ENCODE assay signal across 20 cellular contexts in the genomic region with DNA sequence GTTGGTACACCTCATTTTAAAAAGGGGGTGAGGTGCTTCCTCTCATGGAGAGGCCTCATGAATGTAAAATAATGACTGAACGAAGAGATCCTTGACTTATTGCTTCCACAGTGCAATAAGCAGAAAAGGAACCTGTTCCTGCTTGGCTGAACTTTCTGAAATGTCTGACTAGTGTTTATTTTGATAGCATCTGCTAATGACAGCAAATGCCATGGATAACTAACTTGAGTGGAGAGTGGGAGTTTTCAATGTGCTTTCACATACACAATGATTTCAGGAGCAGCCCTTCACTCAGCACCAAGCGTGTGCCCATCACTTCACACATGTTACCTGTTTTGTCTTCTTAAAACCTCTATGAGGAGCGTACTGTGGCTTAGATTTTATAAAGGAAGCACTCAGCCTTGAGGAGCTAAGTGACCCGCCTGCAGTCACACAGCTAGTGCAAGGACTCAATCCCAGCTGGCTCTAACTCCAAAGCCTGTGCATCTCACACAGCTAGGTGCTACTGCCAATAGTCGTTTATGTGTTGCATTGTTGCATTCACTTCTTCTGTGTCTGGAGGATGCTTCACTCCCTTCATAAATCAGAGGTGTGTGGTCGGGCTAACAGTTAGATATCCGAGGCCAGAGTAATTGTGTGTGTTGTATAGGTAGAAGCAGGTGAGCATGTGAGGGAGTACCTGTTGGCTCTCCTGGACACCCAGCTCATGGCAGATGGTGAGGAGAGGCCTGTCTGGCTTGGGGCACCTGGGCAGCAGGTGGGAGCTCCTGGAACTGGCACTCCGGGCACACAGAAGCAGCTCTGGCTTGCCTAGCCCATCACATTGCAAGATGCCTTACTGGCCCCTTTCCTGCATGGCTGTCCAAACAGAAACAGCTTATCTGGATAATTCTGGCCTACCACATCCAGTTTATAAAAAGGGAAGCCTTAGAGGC. TPM values are rescaled to one million over a fixed set of nuclear protein-coding genes. Genes with fewer than 3 reads are reported as not detected.
DNase-seq lines count a peak whose midpoint lies in the region; ATAC-seq, FAIRE-seq and TF ChIP-seq lines count a peak whose summit lies in the region.
"Had no signal": no experiment of that assay in that cellular context is flagged by ENCODE, and none has a peak within 500 bp of the region (broad histone marks: within the 10 kb centered on the region; RNA-seq: fewer than 3 reads in every experiment).

No MANE protein-coding gene starts in this region.

- H3K27ac ChIP-seq in gastrocnemius medialis (peak overlapping the region; percentile 87 to 91 (median 90)), pancreas (no peak overlapping the region)
- H3K27ac ChIP-seq: 22Rv1, BLaER1 had no signal

- no peaks in the 10 kb centered on the region for H3K27me3 ChIP-seq in gastrocnemius medialis
- H3K27me3 ChIP-seq in pancreas = no peaks in the 10 kb centered on the region
- H3K27me3 ChIP-seq: BLaER1 had no signal

- FAIRE-seq in urothelium cell line (lab: Jason Lieb, UNC) (no peak), pancreas (lab: Jason Lieb, UNC) (no peak)
- FAIRE-seq: GM18507 had no signal

- no peak overlapping the region for H3K4me3 ChIP-seq in gastrocnemius medialis
- H3K4me3 ChIP-seq in pancreas = no peak overlapping the region
- H3K4me3 ChIP-seq: BLaER1 had no signal

- H3K9me3 ChIP-seq in gastrocnemius medialis = no peaks in the 10 kb centered on the region
- no peaks in the 10 kb centered on the region for H3K9me3 ChIP-seq in pancreas
- H3K9me3 ChIP-seq: BLaER1 had no signal

- in situ Hi-C loops in gastrocnemius medialis (cut with MboI; ENCODE audit: low sequenced_read_pairs in 4 of 4) = loop anchor here in 2 of 4 donors (25.0 kb wide), 1 partner anchor 568 kb away; no protein-coding TSS in a partner anchor

- H3K9me3 Mint-ChIP-seq in nephron = no peaks in the 10 kb centered on the region

- H3K36me3 ChIP-seq in gastrocnemius medialis = no peaks in the 10 kb centered on the region
- H3K36me3 ChIP-seq in pancreas = no peaks in the 10 kb centered on the region
- H3K36me3 ChIP-seq: BLaER1 had no signal

- H3K27ac Mint-ChIP-seq in nephron = peak overlapping the region; percentile 66 to 97 (median 85)
- H3K27ac Mint-ChIP-seq: H9 had no signal

- no peak for ATAC-seq in gastrocnemius medialis
- no peak for ATAC-seq in pancreas
- ATAC-seq: Panc1 had no signal

- intact Hi-C loops in gastrocnemius medialis (cut with DNase I; ENCODE audit: low total_unique reads) = loop anchor here (5.0 to 10.0 kb wide), 3 partner anchors 573 to 1081 kb away; a partner anchor contains a TSS
- intact Hi-C loops in pancreas (cut with DNase I) = no loop called here

- 84 to 86% methylated on average over 8 of the region's 8 CpGs for WGBS in pancreas, 2 donors

- H3K27me3 Mint-ChIP-seq in nephron (ENCODE audit: low read depth) = no peaks in the 10 kb centered on the region

- no peak for TF ChIP-seq POLR2A in gastrocnemius medialis (IDR thresholded peaks at IDR 0.05)

- peak; percentile 25 for DNase-seq in DMS79 treated with DMSO at 0.1 percent for 48 hours (lab: John Stamatoyannopoulos, UW)
- no peak for DNase-seq in DMS79 (lab: John Stamatoyannopoulos, UW)
- peak; percentile 63 to 81 for DNase-seq in cerebellar nuclear complex (lab: John Stamatoyannopoulos, UW)
- no peak for DNase-seq in gastrocnemius medialis
- DNase-seq in putamen (ENCODE audit: low spot score) = no peak
- no peak for DNase-seq in urothelium cell line (ENCODE audit: low spot score)
- no peak for DNase-seq in pancreas
- DNase-seq: CD8-positive, alpha-beta memory T cell; H9; Karpas-422; MM.1S; NCI-H187 treated with DMSO at 0.1 percent for 48 hours; NCI-H446; NCI-H748 treated with DMSO at 0.1 percent for 48 hours; SHP77 had no signal

- H3K4me1 ChIP-seq in gastrocnemius medialis (peaks cover 65 to 75% of the 10 kb centered on the region in 2 donors), pancreas (peaks cover 0 to 4% (median 0%) of the 10 kb centered on the region in 3 donors)
- H3K4me1 ChIP-seq: BLaER1 had no signal

- H3K4me3 Mint-ChIP-seq in nephron = peak overlapping the region in 1 of 3 experiments; percentile 12
- H3K4me3 Mint-ChIP-seq: H9 had no signal

- peaks cover 63% of the 10 kb centered on the region for H3K4me1 Mint-ChIP-seq in nephron
- H3K4me1 Mint-ChIP-seq: CD8-positive, alpha-beta memory T cell; H9 had no signal

- no peaks in the 10 kb centered on the region for H3K36me3 Mint-ChIP-seq in nephron (ENCODE audit: low read depth)
- H3K36me3 Mint-ChIP-seq: CD8-positive, alpha-beta memory T cell had no signal

- TF ChIP-seq CTCF in nephron (IDR thresholded peaks at IDR 0.05; ENCODE audit: unreplicated experiment in 3 of 3) (no peak), gastrocnemius medialis (IDR thresholded peaks at IDR 0.05 in 4 of 5, conservative IDR thresholded peaks at IDR 0.05 in 1 of 5) (no peak), pancreas (IDR thresholded peaks at IDR 0.05) (no peak)

RNA-seq across cellular contexts. Expression of a gene that starts 12.8 kb away (rescaled TPM):
- total RNA-seq in gastrocnemius medialis (100 to 1,000 TPM in 1 of 4 donors, 10 to 100 TPM in 3; 16.5 to 207 (median 83.2) TPM), pancreas (under 1 TPM in 5 of 6 donors, not detected in 1; 0.09 to 0.59 (median 0.14) TPM)
- polyA plus RNA-seq in pancreas = 1 to 10 TPM; 1.0 to 1.2 TPM
- total RNA-seq: CD8-positive, alpha-beta memory T cell; H9 had no signal
- polyA plus RNA-seq: CD8-positive, alpha-beta memory T cell had no signal

Comparison
In these comparisons a context has a peak if more than half of its experiments do, and no peak if none do; other contexts are left out.
1. DNase-seq: peak in DMS79 treated with DMSO at 0.1 percent for 48 hours (single experiment) and cerebellar nuclear complex (2 of 2); none in DMS79 (single experiment), gastrocnemius medialis (0 of 2), putamen (single experiment), urothelium cell line (single experiment) and pancreas (0 of 6).
2. H3K27ac ChIP-seq: peak in gastrocnemius medialis (4 of 4); none in pancreas (0 of 4).
3. RNA of a gene that starts 12.8 kb away (total RNA-seq): 16.5 to 207 TPM in gastrocnemius medialis; 0.09 to 0.59 TPM in pancreas; every median in the first group is over 10 times any median in the second.